ENCODE assay signal across 8 cellular contexts in genomic region chr13:42497798-42498197, GRCh38.
DNase-seq lines count a peak whose midpoint lies in the region; ATAC-seq and TF ChIP-seq lines count a peak whose summit lies in the region.

No MANE protein-coding gene starts in this region.

- CTCF ChIA-PET in mammary epithelial cell (lab: Charles Lee; ENCODE audit: low non-redundant PET), result no interaction called here

- H3K4me3 ChIP-seq in mammary epithelial cell (replicated peaks in 1 of 3; ENCODE audit: insufficient read depth in 1 of 3, low read depth in 2 of 3, low read length in 3 of 3), result no peak overlapping the region

- H3K79me2 ChIP-seq in mammary epithelial cell (ENCODE audit: insufficient read depth, low read length), result no peaks in the 10 kb centered on the region

- peaks cover 10% of the 10 kb centered on the region for H3K4me1 ChIP-seq in mammary epithelial cell (ENCODE audit: insufficient read depth, low read length)

- no peaks in the 10 kb centered on the region for H3K9me3 ChIP-seq in mammary epithelial cell (replicated peaks; ENCODE audit: insufficient read depth, low read length)

- no peak for TF ChIP-seq CTCF in mammary epithelial cell (conservative IDR thresholded peaks at IDR 0.05 in 1 of 2, IDR thresholded peaks at IDR 0.05 in 1 of 2; ENCODE audit: extremely low read depth in 1 of 2, insufficient read depth in 1 of 2, low read depth in 1 of 2, low read length in 2 of 2)

- H3K27me3 ChIP-seq in mammary epithelial cell (ENCODE audit: insufficient read depth, low read length), result no peaks in the 10 kb centered on the region

- BruUV-seq in mammary epithelial cell (replicated peaks; lab: Mats Ljungman, UMichigan), result no TSS peak

- dilution Hi-C loops in mammary epithelial cell (cut with HindIII; ENCODE audit: low sequenced_read_pairs), result no loop called here

- no peak overlapping the region for H3K9ac ChIP-seq in mammary epithelial cell (ENCODE audit: insufficient read depth, low read length)

- no peak overlapping the region for H3K27ac ChIP-seq in mammary epithelial cell (ENCODE audit: insufficient read depth, low read depth, low read length)

- DNase-seq in GDM1 (lab: John Stamatoyannopoulos, UW), result peak; percentile 25
- DNase-seq in mammary epithelial cell, result peak; percentile 87
- DNase-seq in NCI-H1694 treated with DMSO at 0.1 percent for 48 hours (lab: John Stamatoyannopoulos, UW), result no peak
- DNase-seq in hepatic stellate cell (ENCODE audit: low spot score), result no peak
- no peak for DNase-seq in amniotic stem cell (lab: John Stamatoyannopoulos, UW)
- DNase-seq in hypothalamus (lab: John Stamatoyannopoulos, UW), result no peak

- 29% methylated on average over 1 of the region's 1 CpG for WGBS in mammary epithelial cell (ENCODE audit: low coverage, missing lambda C conversion rate)

- in situ Hi-C loops in mammary epithelial cell (cut with MboI; ENCODE audit: low sequenced_read_pairs in 2 of 2), result no loop called here

- no peak overlapping the region for H2AFZ ChIP-seq in mammary epithelial cell (ENCODE audit: low read depth, low read length)

- intact Hi-C loops in mammary epithelial cell (cut with micrococcal nuclease), result no loop called here

- no peaks in the 10 kb centered on the region for H4K20me1 ChIP-seq in mammary epithelial cell (ENCODE audit: insufficient read depth, low read length)

- peak; percentile 85 for ATAC-seq in GM19468 (IDR thresholded peaks at IDR 0.05; ENCODE audit: extremely low read depth, unreplicated experiment)
- peak; percentile 88 for ATAC-seq in HG03460 (IDR thresholded peaks at IDR 0.05; ENCODE audit: unreplicated experiment)

- H3K4me2 ChIP-seq in mammary epithelial cell (ENCODE audit: insufficient read depth, low read depth, low read length), result peak overlapping the region; percentile 35

- H3K36me3 ChIP-seq in mammary epithelial cell (ENCODE audit: insufficient read depth, low read length), result no peaks in the 10 kb centered on the region

Comparison
In these comparisons a context has a peak if more than half of its experiments do, and no peak if none do; other contexts are left out.
1. DNase-seq: peak in GDM1 (single experiment) and mammary epithelial cell (single experiment); none in NCI-H1694 treated with DMSO at 0.1 percent for 48 hours (single experiment), hepatic stellate cell (single experiment), amniotic stem cell (single experiment) and hypothalamus (0 of 51).